8 cellular contexts compared by ENCODE assay signal in genomic region chr2:236343400-236344161, GRCh38.
DNase-seq lines count a peak whose midpoint lies in the region; ATAC-seq, FAIRE-seq and TF ChIP-seq lines count a peak whose summit lies in the region.

No MANE protein-coding gene starts in this region.

- DNase-seq in AG08395 (ENCODE audit: low spot score) = peak; percentile 70
- peak; percentile 58 for DNase-seq in NCI-H2029 (lab: John Stamatoyannopoulos, UW)
- DNase-seq in effector CD4-positive, alpha-beta T cell = peak; percentile 29
- DNase-seq in medulla oblongata (ENCODE audit: extremely low spot score) = peak; percentile 76
- DNase-seq in superior temporal gyrus (ENCODE audit: extremely low spot score) = peak; percentile 92

- TF ChIP-seq CTCF in GM12873 (IDR thresholded peaks at IDR 0.05; ENCODE audit: insufficient read depth, low read depth, low read length, missing control alignments) = peak; percentile 82

- FAIRE-seq in TTC549 (lab: Jason Lieb, UNC) = peak; percentile 55

- no peak for ATAC-seq in HG02970 (IDR thresholded peaks at IDR 0.05; ENCODE audit: low FRiP score, unreplicated experiment)

Comparison
In these comparisons a context has a peak if more than half of its experiments do, and no peak if none do; other contexts are left out.
1. DNase-seq: peak in every context shown above with its lines; median percentile 92 in superior temporal gyrus; 76 in medulla oblongata; 70 in AG08395; 58 in NCI-H2029; 29 in effector CD4-positive, alpha-beta T cell.